Comparison of ENCODE assay signal across 7 cellular contexts in genomic region chr3:6468589-6468988, GRCh38.
"Had no signal": no experiment of that assay in that cellular context is flagged by ENCODE, and none has a peak within 500 bp of the region (broad histone marks: within the 10 kb centered on the region; RNA-seq: fewer than 3 reads in every experiment).

No MANE protein-coding gene starts in this region.

- H3K4me3 ChIP-seq: GM23338 had no signal

- ATAC-seq: GM23338 had no signal

- H2AFZ ChIP-seq: GM23338 had no signal

- H3K4me2 ChIP-seq: GM23338 had no signal

- FAIRE-seq: H1, H54, HTR-8/SVneo had no signal

- DNase-seq: H9, HCEC 1CT, KG1 had no signal
